In the genomic region with DNA sequence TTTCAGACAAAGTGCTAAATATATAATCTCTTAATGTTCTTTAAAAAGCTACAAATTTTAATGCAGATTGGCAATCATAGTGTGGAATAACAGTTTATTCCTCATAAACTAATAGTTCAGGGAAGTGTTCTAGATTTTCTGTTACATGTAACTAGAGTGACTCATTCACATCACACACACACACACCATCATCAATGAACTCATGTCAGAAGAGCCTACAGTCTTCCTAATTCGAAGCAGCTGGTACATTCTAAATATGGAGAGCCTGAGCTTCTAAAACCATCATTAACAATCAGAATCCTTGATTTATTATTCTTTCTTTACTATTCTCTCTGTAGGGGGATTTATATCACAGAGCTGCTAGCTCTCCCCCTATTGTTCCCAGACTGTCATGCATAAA, we compare ENCODE assay signal across 13 cellular contexts. TPM values are rescaled to one million over a fixed set of nuclear protein-coding genes. Genes with fewer than 3 reads are reported as not detected.
A peak's percentile ranks its signal among the peaks of the same experiment; 100 is the strongest.
DNase-seq lines count a peak whose midpoint lies in the region; ATAC-seq and TF ChIP-seq lines count a peak whose summit lies in the region.
"Had no signal": no experiment of that assay in that cellular context is flagged by ENCODE, and none has a peak within 500 bp of the region (broad histone marks: within the 10 kb centered on the region; RNA-seq: fewer than 3 reads in every experiment).

No MANE protein-coding gene starts in this region.

- no peak for ATAC-seq in GM21717 (IDR thresholded peaks at IDR 0.05; ENCODE audit: unreplicated experiment)
- no peak for ATAC-seq in HG03097 (IDR thresholded peaks at IDR 0.05; ENCODE audit: low FRiP score, unreplicated experiment)

- no peak overlapping the region for H3K4me3 ChIP-seq in adipocyte (ENCODE audit: low read length)
- H3K4me3 ChIP-seq in vagina = no peak overlapping the region

- no peak overlapping the region for H3K27ac ChIP-seq in vagina
- H3K27ac ChIP-seq: C4-2B, KMS-11 had no signal

- H3K9me3 ChIP-seq in adipocyte (ENCODE audit: control insufficient read depth, low read length) = no peaks in the 10 kb centered on the region
- no peaks in the 10 kb centered on the region for H3K9me3 ChIP-seq in vagina

- H3K36me3 ChIP-seq in adipocyte (ENCODE audit: control insufficient read depth, insufficient read depth, low read length, severe bottlenecking) (no peaks in the 10 kb centered on the region), vagina (no peaks in the 10 kb centered on the region)

- no peak overlapping the region for H3K9ac ChIP-seq in adipocyte (ENCODE audit: low read length)
- H3K9ac ChIP-seq: KMS-11 had no signal

- H3K4me1 ChIP-seq in adipocyte (ENCODE audit: control insufficient read depth, insufficient read depth, low read length) (peaks cover 5% of the 10 kb centered on the region), vagina (no peaks in the 10 kb centered on the region)

- intact Hi-C loops in vagina (cut with DNase I) = no loop called here

- peak; percentile 44 for DNase-seq in AG20443 (ENCODE audit: low spot score)
- DNase-seq in HT1080 (ENCODE audit: low read depth) = peak; percentile 35
- DNase-seq in adipocyte (ENCODE audit: low read depth) = peak; percentile 74
- peak; percentile 23 for DNase-seq in foreskin melanocyte
- DNase-seq in vagina (ENCODE audit: extremely low spot score in 2 of 2) = no peak
- no peak for DNase-seq in HT-29 (ENCODE audit: low spot score)
- DNase-seq: activated CD4-positive, alpha-beta T cell treated with anti-CD3 and anti-CD28 coated beads, Interleukin-2, amount 50 U/mL, for 48 hours; NCI-H2171; stimulated activated CD4-positive, alpha-beta T cell treated with anti-CD3 and anti-CD28 coated beads, Interleukin-2, amount 100 ng/mL, for 24 hours had no signal

- H3K27me3 ChIP-seq in adipocyte (replicated peaks; ENCODE audit: control insufficient read depth, insufficient read depth, low read length) (no peaks in the 10 kb centered on the region), vagina (no peaks in the 10 kb centered on the region)

- TF ChIP-seq POLR2A in vagina (IDR thresholded peaks at IDR 0.05) = no peak

- no peak for TF ChIP-seq CTCF in vagina (IDR thresholded peaks at IDR 0.05)

RNA-seq across cellular contexts. Expression of gene DKK2, which starts 49.6 kb away (rescaled TPM):
- 0.08 and 0.67 TPM in 2 replicates for total RNA-seq in HT1080 (2014; rRNA removed; shearing (Covaris generic))
- 0.21 and 0.41 TPM in 2 replicates for polyA plus RNA-seq in HT1080 (2015; cell fraction: cytosol; rRNA removed)
- polyA plus RNA-seq in HT1080 (2015; cell fraction: nucleus; rRNA removed) = 0.44 and 0.67 TPM in 2 replicates
- total RNA-seq in vagina = 0.49 TPM
- total RNA-seq in HT-29 (2014; rRNA removed; shearing (Covaris generic)) = not detected in 2 replicates

Comparison
In these comparisons a context has a peak if more than half of its experiments do, and no peak if none do; other contexts are left out.
1. DNase-seq: peak in AG20443 (single experiment), HT1080 (single experiment), adipocyte (single experiment) and foreskin melanocyte (single experiment); none in vagina (0 of 2) and HT-29 (single experiment).